In genomic region chr2:190271783-190272456, GRCh38 we compare ENCODE assay signal across 1 cellular context.
TF ChIP-seq lines count a peak whose summit lies in the region.

No MANE protein-coding gene starts in this region.

TF ChIP-seq in K562, 482 proteins besides CTCF, POLR2A, EP300 and RAD21 (continued from another document and continues in another):
- no peak for TF ChIP-seq EWSR1 (IDR thresholded peaks at IDR 0.05; ENCODE audit: borderline replicate concordance, low read depth, partially characterized antibody)
- TF ChIP-seq ZNF395 (CRISPR knock-in tag; IDR thresholded peaks at IDR 0.05): no peak
- TF ChIP-seq NCOA1 (IDR thresholded peaks at IDR 0.05; ENCODE audit: low read depth): peak; percentile 69; the same call in 1 of the 2 replicates
- TF ChIP-seq SMARCE1 (IDR thresholded peaks at IDR 0.05): peak; percentile 94
- peak; percentile 10; the same call in 1 of the 2 replicates for TF ChIP-seq ATF7 (IDR thresholded peaks at IDR 0.05)
- peak; percentile 87; the same call in 1 of the 2 replicates for TF ChIP-seq CC2D1A (IDR thresholded peaks at IDR 0.05)
- TF ChIP-seq STAT5A (IDR thresholded peaks at IDR 0.05; ENCODE audit: borderline replicate concordance, low read length): peak; percentile 84; the same call in 1 of the 2 replicates
- TF ChIP-seq TAL1 (IDR thresholded peaks at IDR 0.05): peak; percentile 96
- no peak for TF ChIP-seq ZBTB43 (CRISPR knock-in tag; IDR thresholded peaks at IDR 0.05)
- no peak for TF ChIP-seq ZNF143 (CRISPR knock-in tag; IDR thresholded peaks at IDR 0.05)
- peak; percentile 38; the same call in 1 of the 2 replicates for TF ChIP-seq CREB1 (IDR thresholded peaks at IDR 0.05)
- TF ChIP-seq CREB1 (CRISPR knock-in tag; IDR thresholded peaks at IDR 0.05): no peak
- TF ChIP-seq TAF9B (IDR thresholded peaks at IDR 0.05; ENCODE audit: partially characterized antibody): peak; percentile 25
- TF ChIP-seq CHAMP1 (IDR thresholded peaks at IDR 0.05): peak; percentile 78; the same call in 1 of the 2 replicates
- TF ChIP-seq L3MBTL2 (IDR thresholded peaks at IDR 0.05): no peak
- TF ChIP-seq NBN (IDR thresholded peaks at IDR 0.05; ENCODE audit: low read depth): peak; percentile 71; the same call in 1 of the 2 replicates
- peak; percentile 61; the same call in 1 of the 2 replicates for TF ChIP-seq ARID3A (IDR thresholded peaks at IDR 0.05; ENCODE audit: borderline replicate concordance, low read depth, low read length)
- no peak for TF ChIP-seq E2F4 (CRISPR knock-in tag; IDR thresholded peaks at IDR 0.05; ENCODE audit: low read depth)
- TF ChIP-seq CXXC5 (CRISPR knock-in tag; IDR thresholded peaks at IDR 0.05): peak; percentile 83
- peak; percentile 90 for TF ChIP-seq SOX6 (IDR thresholded peaks at IDR 0.05)
- peak; percentile 88 for TF ChIP-seq PHB2 (IDR thresholded peaks at IDR 0.05; ENCODE audit: low read depth)
- TF ChIP-seq KLF16 (IDR thresholded peaks at IDR 0.05): peak; percentile 74
- TF ChIP-seq THRB (CRISPR knock-in tag; conservative IDR thresholded peaks at IDR 0.05): 0 out of 2 replicates have a peak, but pooled peaks have one; percentile 23
- TF ChIP-seq HDAC1 (IDR thresholded peaks at IDR 0.05): peak in 1 of 2 experiments; percentile 89; a peak in 2 of 4 replicates
- TF ChIP-seq ZBTB17 (CRISPR knock-in tag; IDR thresholded peaks at IDR 0.05): no peak
- TF ChIP-seq U2AF2 (optimal IDR thresholded peaks at IDR 0.05; ENCODE audit: low read depth, low read length): no peak
- TF ChIP-seq E2F8 (IDR thresholded peaks at IDR 0.05; ENCODE audit: low read depth, partially characterized antibody): peak; percentile 19
- no peak for TF ChIP-seq BDP1 (IDR thresholded peaks at IDR 0.05; ENCODE audit: insufficient read depth, insufficient read length)
- TF ChIP-seq ZMIZ1 (IDR thresholded peaks at IDR 0.05; ENCODE audit: low read depth in 2 of 2, low read length in 2 of 2): peak in 1 of 2 experiments; percentile 78; a peak in 2 of 4 replicates
- peak; percentile 64; the same call in 1 of the 2 replicates for TF ChIP-seq SMARCC2 (IDR thresholded peaks at IDR 0.05; ENCODE audit: low read depth)
- peak; percentile 96 for TF ChIP-seq DPF2 (IDR thresholded peaks at IDR 0.05)
- TF ChIP-seq MTA2 (IDR thresholded peaks at IDR 0.05; ENCODE audit: low read depth): peak; percentile 93
- peak; percentile 83 for TF ChIP-seq CEBPB (tag; IDR thresholded peaks at IDR 0.05)
- peak; percentile 98 for TF ChIP-seq ARID1B (IDR thresholded peaks at IDR 0.05)
- peak; percentile 84 for TF ChIP-seq PML (IDR thresholded peaks at IDR 0.05; ENCODE audit: low read length)
- peak; percentile 72; the same call in 1 of the 2 replicates for TF ChIP-seq HMBOX1 (IDR thresholded peaks at IDR 0.05)
- TF ChIP-seq CBFA2T3 (IDR thresholded peaks at IDR 0.05): peak; percentile 96
- peak; percentile 84; the same call in 1 of the 2 replicates for TF ChIP-seq HDAC2 (IDR thresholded peaks at IDR 0.05)
- TF ChIP-seq TEAD4 (IDR thresholded peaks at IDR 0.05; ENCODE audit: low read length): peak; percentile 96
- no peak for TF ChIP-seq TEAD4 (CRISPR knock-in tag; IDR thresholded peaks at IDR 0.05; ENCODE audit: borderline replicate concordance)
- 0 out of 2 replicates have a peak, but pooled peaks have one; percentile 16 for TF ChIP-seq LCOR (CRISPR knock-in tag; IDR thresholded peaks at IDR 0.05)
- TF ChIP-seq MTA1 (IDR thresholded peaks at IDR 0.05; ENCODE audit: borderline replicate concordance): peak; percentile 59; the same call in 1 of the 2 replicates
- no peak; a peak in 1 of 3 replicates for TF ChIP-seq CBX3 (IDR thresholded peaks at IDR 0.05; ENCODE audit: borderline replicate concordance in 1 of 2, low read length in 2 of 2)
- 0 out of 4 replicates have a peak, but pooled peaks of 1 of the 2 experiments have one; percentile 34 for TF ChIP-seq FOXA3 (CRISPR knock-in tag; conservative IDR thresholded peaks at IDR 0.05 in 1 of 2, IDR thresholded peaks at IDR 0.05 in 1 of 2)
- 0 out of 2 replicates have a peak, but pooled peaks have one; percentile 22 for TF ChIP-seq CREM (IDR thresholded peaks at IDR 0.05; ENCODE audit: low read depth)
- TF ChIP-seq GATAD2A (IDR thresholded peaks at IDR 0.05): peak; percentile 87
- TF ChIP-seq ZNF347 (CRISPR knock-in tag; IDR thresholded peaks at IDR 0.05; ENCODE audit: low read depth): no peak
- TF ChIP-seq KDM1A (IDR thresholded peaks at IDR 0.05): peak; percentile 81 to 82
- no peak for TF ChIP-seq HMGXB4 (CRISPR knock-in tag; IDR thresholded peaks at IDR 0.05)
